ENCODE assay signal across 1 cellular context in genomic region chr6:15066433-15067337, GRCh38.
TF ChIP-seq lines count a peak whose summit lies in the region.

No MANE protein-coding gene starts in this region.

TF ChIP-seq in HEK293, 187 proteins besides CTCF, POLR2A, EP300 and RAD21 (continued from another document):
- peak; percentile 58; the same call in 1 of the 2 replicates for TF ChIP-seq EGR2 (tag by site-specific recombination; IDR thresholded peaks at IDR 0.05; ENCODE audit: low read depth)
- TF ChIP-seq IKZF3 (tag by site-specific recombination; IDR thresholded peaks at IDR 0.05): no peak
- TF ChIP-seq ZXDB (tag by site-specific recombination; IDR thresholded peaks at IDR 0.05): no peak
- TF ChIP-seq SP7 (tag by site-specific recombination; IDR thresholded peaks at IDR 0.05): no peak
